ENCODE assay signal across 8 cellular contexts in the genomic region with DNA sequence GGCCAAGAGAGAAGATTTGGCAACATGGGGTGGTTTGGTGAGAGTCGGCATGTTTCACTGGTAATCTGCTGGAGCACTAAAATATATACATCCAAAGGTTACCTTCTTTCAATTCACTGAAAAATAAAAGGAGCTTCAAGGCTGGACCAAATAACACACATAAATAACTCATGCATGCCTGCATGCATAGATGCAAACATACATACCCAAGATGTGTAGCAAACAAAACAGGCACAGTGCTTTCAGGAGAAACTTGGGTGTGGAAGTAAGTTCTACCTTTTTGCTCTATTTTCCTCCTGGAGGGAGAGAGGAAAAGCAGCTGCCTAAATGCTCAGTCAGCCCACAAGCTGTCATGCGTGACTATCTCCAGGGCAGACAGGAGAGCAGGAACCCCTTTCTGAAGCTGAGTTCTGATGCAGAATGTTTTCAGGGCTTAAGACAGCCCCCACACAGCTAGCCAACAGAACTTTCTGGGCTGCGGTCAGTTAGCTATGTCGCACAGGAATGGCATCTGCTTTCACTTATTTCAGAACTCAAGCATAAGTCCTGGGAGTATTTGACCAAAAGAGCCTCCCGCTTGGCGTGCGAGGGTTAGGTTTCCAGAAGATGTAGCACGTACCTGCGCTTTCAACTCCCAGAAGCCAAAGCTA.
DNase-seq lines count a peak whose midpoint lies in the region; ATAC-seq and TF ChIP-seq lines count a peak whose summit lies in the region.

No MANE protein-coding gene starts in this region.

- H3K36me3 ChIP-seq in thoracic aorta, result no peaks in the 10 kb centered on the region

- in situ Hi-C loops in astrocyte of the spinal cord (cut with HindIII; ENCODE audit: low sequenced_read_pairs), result loop anchor here (25.0 kb wide), 2 partner anchors 225 to 350 kb away; partner anchors contain the start of gene IRF2BP2

- TF ChIP-seq CTCF in 22Rv1 (IDR thresholded peaks at IDR 0.05), result no peak
- no peak for TF ChIP-seq CTCF in GM12875 (IDR thresholded peaks at IDR 0.05; ENCODE audit: borderline replicate concordance, insufficient read depth, low read depth, low read length)
- no peak for TF ChIP-seq CTCF in astrocyte of the spinal cord (IDR thresholded peaks at IDR 0.05; ENCODE audit: low read depth, low read length)
- TF ChIP-seq CTCF in thoracic aorta (IDR thresholded peaks at IDR 0.05), result no peak

- no peaks in the 10 kb centered on the region for H3K9me3 ChIP-seq in thoracic aorta

- H3K27ac ChIP-seq in 22Rv1 (peak overlapping the region; percentile 86), thoracic aorta (peak overlapping the region; percentile 87 to 90)

- ATAC-seq in HG02763 (IDR thresholded peaks at IDR 0.05; ENCODE audit: unreplicated experiment), result peak; percentile 39
- ATAC-seq in thoracic aorta (ENCODE audit: insufficient number of reproducible peaks, low FRiP score, low read depth), result peak; percentile 59

- no peaks in the 10 kb centered on the region for H3K27me3 ChIP-seq in thoracic aorta (replicated peaks; ENCODE audit: insufficient read depth)

- DNase-seq in NCI-H526 (lab: John Stamatoyannopoulos, UW) (peak; percentile 16 to 39), astrocyte of the spinal cord (ENCODE audit: low read depth, low spot score) (peak; percentile 99), left kidney (ENCODE audit: low read depth, low spot score) (peak; percentile 89), thoracic aorta (ENCODE audit: low spot score) (no peak), T-helper 9 cell (no peak)

- peak overlapping the region; percentile 2 for H3K4me3 ChIP-seq in GM12875 (ENCODE audit: low read depth, low read length)
- H3K4me3 ChIP-seq in astrocyte of the spinal cord (ENCODE audit: low read depth, low read length), result no peak overlapping the region
- peak overlapping the region; percentile 47 for H3K4me3 ChIP-seq in thoracic aorta

- H3K4me1 ChIP-seq in thoracic aorta (ENCODE audit: control insufficient read depth in 1 of 2, low read depth in 2 of 2), result peaks cover 46 to 59% of the 10 kb centered on the region in 2 donors

Comparison
In these comparisons a context has a peak if more than half of its experiments do, and no peak if none do; other contexts are left out.
1. DNase-seq: peak in NCI-H526 (2 of 2), astrocyte of the spinal cord (single experiment) and left kidney (single experiment); none in thoracic aorta (single experiment) and T-helper 9 cell (single experiment).